9 cellular contexts compared by ENCODE assay signal in genomic region chr5:66174338-66174737, GRCh38. TPM values are rescaled to one million over a fixed set of nuclear protein-coding genes. Genes with fewer than 3 reads are reported as not detected.
DNase-seq lines count a peak whose midpoint lies in the region; ATAC-seq, FAIRE-seq and TF ChIP-seq lines count a peak whose summit lies in the region.
"Had no signal": no experiment of that assay in that cellular context is flagged by ENCODE, and none has a peak within 500 bp of the region (broad histone marks: within the 10 kb centered on the region; RNA-seq: fewer than 3 reads in every experiment).

No MANE protein-coding gene starts in this region.

- no peak for FAIRE-seq in pancreas (lab: Jason Lieb, UNC)

- 56 to 62% methylated on average over 3 of the region's 3 CpGs for WGBS in pancreas, 2 donors

- H3K4me3 ChIP-seq in SK-N-MC, result no peak overlapping the region
- H3K4me3 ChIP-seq in pancreas, result no peak overlapping the region

- no peaks in the 10 kb centered on the region for H3K27me3 Mint-ChIP-seq in activated CD4-positive, alpha-beta T cell treated with anti-CD3 and anti-CD28 coated beads for 36 hours
- H3K27me3 Mint-ChIP-seq: activated naive CD4-positive, alpha-beta T cell treated with anti-CD3 and anti-CD28 coated beads, Interleukin-2, amount 10 ng/mL, durations not matched to agents 7 days and 5 days had no signal

- H3K9me3 Mint-ChIP-seq in activated CD4-positive, alpha-beta T cell treated with anti-CD3 and anti-CD28 coated beads for 36 hours (ENCODE audit: low read depth), result no peaks in the 10 kb centered on the region
- H3K9me3 Mint-ChIP-seq: activated naive CD4-positive, alpha-beta T cell treated with anti-CD3 and anti-CD28 coated beads, Interleukin-2, amount 10 ng/mL, durations not matched to agents 7 days and 5 days had no signal

- H3K36me3 Mint-ChIP-seq in activated CD4-positive, alpha-beta T cell treated with anti-CD3 and anti-CD28 coated beads for 36 hours (ENCODE audit: low read depth), result peaks cover 62% of the 10 kb centered on the region

- no peak overlapping the region for H3K27ac Mint-ChIP-seq in activated CD4-positive, alpha-beta T cell treated with anti-CD3 and anti-CD28 coated beads for 36 hours
- H3K27ac Mint-ChIP-seq: activated naive CD4-positive, alpha-beta T cell treated with anti-CD3 and anti-CD28 coated beads, Interleukin-2, amount 10 ng/mL, durations not matched to agents 7 days and 5 days had no signal

- peaks cover 26% of the 10 kb centered on the region for H3K4me1 Mint-ChIP-seq in activated CD4-positive, alpha-beta T cell treated with anti-CD3 and anti-CD28 coated beads for 36 hours

- peak; percentile 9 for DNase-seq in A172 (ENCODE audit: low spot score)
- DNase-seq in SK-N-MC (ENCODE audit: low read depth, low spot score), result no peak
- DNase-seq in globus pallidus (ENCODE audit: low spot score), result peak; percentile 61
- DNase-seq in NCI-H146 treated with DMSO at 0.1 percent for 48 hours (lab: John Stamatoyannopoulos, UW; ENCODE audit: unreplicated experiment), result no peak
- no peak for DNase-seq in activated CD4-positive, alpha-beta T cell treated with anti-CD3 and anti-CD28 coated beads for 36 hours
- no peak for DNase-seq in pancreas
- DNase-seq in stimulated activated naive CD4-positive, alpha-beta T cell (lab: John Stamatoyannopoulos, UW), result no peak
- DNase-seq: activated naive CD4-positive, alpha-beta T cell treated with anti-CD3 and anti-CD28 coated beads, Interleukin-2, amount 10 ng/mL, durations not matched to agents 7 days and 5 days had no signal

- peak overlapping the region; percentile 28 for H3K9ac ChIP-seq in SK-N-MC (ENCODE audit: insufficient read length)

- CTCF ChIA-PET in activated CD4-positive, alpha-beta T cell treated with anti-CD3 and anti-CD28 coated beads for 36 hours (lab: Charles Lee), result interaction anchor here (0.7 to 1.4 kb wide), 5 partner anchors 8 to 457 kb away, joined by 3 to 4 read pairs (median 3); no protein-coding TSS in a partner anchor

- H3K9me3 ChIP-seq in SK-N-MC (ENCODE audit: low read depth, low read length), result no peaks in the 10 kb centered on the region
- no peaks in the 10 kb centered on the region for H3K9me3 ChIP-seq in pancreas

- H3K4me1 ChIP-seq in pancreas, result no peaks in the 10 kb centered on the region

- no peaks in the 10 kb centered on the region for H3K27me3 ChIP-seq in pancreas

- no peak for ATAC-seq in activated CD4-positive, alpha-beta T cell treated with anti-CD3 and anti-CD28 coated beads for 36 hours
- no peak for ATAC-seq in pancreas

- H3K27ac ChIP-seq in SK-N-MC (no peak overlapping the region), pancreas (no peak overlapping the region)

- no peak overlapping the region for H3K4me3 Mint-ChIP-seq in activated CD4-positive, alpha-beta T cell treated with anti-CD3 and anti-CD28 coated beads for 36 hours
- H3K4me3 Mint-ChIP-seq: activated naive CD4-positive, alpha-beta T cell treated with anti-CD3 and anti-CD28 coated beads, Interleukin-2, amount 10 ng/mL, durations not matched to agents 7 days and 5 days had no signal

- POLR2A ChIA-PET in activated CD4-positive, alpha-beta T cell treated with anti-CD3 and anti-CD28 coated beads for 36 hours (lab: Charles Lee), result interaction anchor here (0.6 kb wide), 1 partner anchor 365 kb away, joined by 9 read pairs; no protein-coding TSS in a partner anchor

- intact Hi-C loops in activated CD4-positive, alpha-beta T cell treated with anti-CD3 and anti-CD28 coated beads for 36 hours (cut with DNase I, micrococcal nuclease), result loop anchor here in 1 of 2 experiments (5.0 kb wide), 1 partner anchor 432 kb away; no protein-coding TSS in a partner anchor
- intact Hi-C loops in pancreas (cut with DNase I), result no loop called here

- TF ChIP-seq CTCF in GM12872 (IDR thresholded peaks at IDR 0.05; ENCODE audit: insufficient read depth, low read depth, low read length), result 0 out of 3 replicates have a peak, but pooled peaks have one; percentile 8
- no peak for TF ChIP-seq CTCF in pancreas (IDR thresholded peaks at IDR 0.05)

- H3K36me3 ChIP-seq in SK-N-MC (ENCODE audit: insufficient read depth, low read length) (peaks cover 91% of the 10 kb centered on the region), pancreas (peaks cover 0 to 29% (median 6%) of the 10 kb centered on the region in 3 donors)

RNA-seq across cellular contexts. Expression of gene SREK1, which starts 30.2 kb away (rescaled TPM):
- 33.8 and 48.6 TPM in 2 replicates for total RNA-seq in A172 (2014; rRNA removed; shearing (Covaris generic))
- 10 to 100 TPM; 56.1 to 61.3 TPM for total RNA-seq in activated CD4-positive, alpha-beta T cell treated with anti-CD3 and anti-CD28 coated beads for 36 hours
- 10 to 100 TPM; 21.1 to 37.3 (median 31.8) TPM for total RNA-seq in pancreas
- 10 to 100 TPM; 39.4 to 56.6 TPM for polyA plus RNA-seq in pancreas

Comparison
In these comparisons a context has a peak if more than half of its experiments do, and no peak if none do; other contexts are left out.
1. DNase-seq: peak in A172 (single experiment) and globus pallidus (single experiment); none in SK-N-MC (single experiment), NCI-H146 treated with DMSO at 0.1 percent for 48 hours (single experiment), activated CD4-positive, alpha-beta T cell treated with anti-CD3 and anti-CD28 coated beads for 36 hours (single experiment), pancreas (0 of 6) and stimulated activated naive CD4-positive, alpha-beta T cell (0 of 6).